ENCODE assay signal across 17 cellular contexts in genomic region chr2:43270461-43270860, GRCh38. TPM values are rescaled to one million over a fixed set of nuclear protein-coding genes. Genes with fewer than 3 reads are reported as not detected.
DNase-seq lines count a peak whose midpoint lies in the region; ATAC-seq and TF ChIP-seq lines count a peak whose summit lies in the region.
"Had no signal": no experiment of that assay in that cellular context is flagged by ENCODE, and none has a peak within 500 bp of the region (broad histone marks: within the 10 kb centered on the region; RNA-seq: fewer than 3 reads in every experiment).

No MANE protein-coding gene starts in this region.

- H3K36me3 Mint-ChIP-seq in HFFc6 (ENCODE audit: low read depth): peaks cover 5% of the 10 kb centered on the region; the same call in 1 of the 2 replicates

- intact Hi-C loops in adrenal gland (cut with DNase I): no loop called here

- H3K36me3 ChIP-seq in adrenal gland (replicated peaks in 1 of 2) (no peaks in the 10 kb centered on the region), lung (ENCODE audit: control insufficient read depth in 2 of 2, insufficient read depth in 2 of 2, low read length in 2 of 2) (peaks cover 0 to 7% of the 10 kb centered on the region in 2 donors), SJCRH30 (no peaks in the 10 kb centered on the region)
- H3K36me3 ChIP-seq: BE2C had no signal

- H3K4me1 Mint-ChIP-seq in HFFc6 (ENCODE audit: low read depth): peaks cover 60% of the 10 kb centered on the region
- H3K4me1 Mint-ChIP-seq in stimulated activated naive CD8-positive, alpha-beta T cell treated with anti-CD3 and anti-CD28 coated beads, Interleukin-15, amount 100 ng/mL, for 72 hours: peaks cover 18% of the 10 kb centered on the region

- 78 to 100% (median 84%) methylated on average over 2 of the region's 2 CpGs for WGBS in adrenal gland, 4 donors
- 76 to 84% methylated on average over 2 of the region's 2 CpGs for WGBS in lung, 2 donors

- H3K4me3 ChIP-seq in adrenal gland (no peak overlapping the region), lung (no peak overlapping the region), SJCRH30 (no peak overlapping the region)
- H3K4me3 ChIP-seq: body of pancreas had no signal

- H3K27me3 ChIP-seq in adrenal gland: no peaks in the 10 kb centered on the region
- no peaks in the 10 kb centered on the region for H3K27me3 ChIP-seq in lung (ENCODE audit: control insufficient read depth, insufficient read depth)
- H3K27me3 ChIP-seq in SJCRH30: no peaks in the 10 kb centered on the region
- H3K27me3 ChIP-seq: BE2C, body of pancreas had no signal

- H3K27ac Mint-ChIP-seq in HFFc6: peak overlapping the region; percentile 96
- peak overlapping the region; percentile 4 to 42 for H3K27ac Mint-ChIP-seq in stimulated activated naive CD8-positive, alpha-beta T cell treated with anti-CD3 and anti-CD28 coated beads, Interleukin-15, amount 100 ng/mL, for 72 hours
- H3K27ac Mint-ChIP-seq: activated CD4-positive, alpha-beta T cell treated with anti-CD3 and anti-CD28 coated beads, Interleukin-2, amount 10 ng/mL, durations not matched to agents 7 days and 5 days had no signal

- DNase-seq in HFFc6 (no peak), adrenal gland (no peak), lung (ENCODE audit: low spot score) (no peak), pons (ENCODE audit: low spot score) (no peak), T-helper 1 cell (no peak), SJCRH30 (no peak)
- no peak for DNase-seq in stimulated activated naive CD8-positive, alpha-beta T cell treated with anti-CD3 and anti-CD28 coated beads, Interleukin-15, amount 100 ng/mL, for 72 hours
- DNase-seq: activated CD4-positive, alpha-beta T cell treated with anti-CD3 and anti-CD28 coated beads, Interleukin-2, amount 10 ng/mL, durations not matched to agents 7 days and 5 days; BE2C; DMS53; effector memory CD4-positive, alpha-beta T cell; islet precursor cell; NCI-H526 had no signal

- TF ChIP-seq CTCF in HFFc6 (IDR thresholded peaks at IDR 0.05) (no peak), adrenal gland (IDR thresholded peaks at IDR 0.05) (no peak), lung (IDR thresholded peaks at IDR 0.05; ENCODE audit: control extremely low read depth, extremely low read depth) (no peak)

- H3K9me3 ChIP-seq in adrenal gland (replicated peaks in 1 of 3) (no peaks in the 10 kb centered on the region), lung (ENCODE audit: control insufficient read depth in 2 of 2, insufficient read depth in 1 of 2, low read length in 1 of 2) (no peaks in the 10 kb centered on the region), SJCRH30 (replicated peaks) (no peaks in the 10 kb centered on the region)
- H3K9me3 ChIP-seq: BE2C, body of pancreas had no signal

- H3K4me3 Mint-ChIP-seq in HFFc6: no peak overlapping the region
- no peak overlapping the region for H3K4me3 Mint-ChIP-seq in stimulated activated naive CD8-positive, alpha-beta T cell treated with anti-CD3 and anti-CD28 coated beads, Interleukin-15, amount 100 ng/mL, for 72 hours
- H3K4me3 Mint-ChIP-seq: activated CD4-positive, alpha-beta T cell treated with anti-CD3 and anti-CD28 coated beads, Interleukin-2, amount 10 ng/mL, durations not matched to agents 7 days and 5 days; naive thymus-derived CD4-positive, alpha-beta T cell had no signal

- H3K27ac ChIP-seq in adrenal gland (peak overlapping the region in 3 of 5 donors; percentile 64 to 96 (median 90)), lung (ENCODE audit: low read depth in 1 of 2, low read length in 1 of 2) (peak overlapping the region; percentile 80 to 93), SJCRH30 (no peak overlapping the region)
- H3K27ac ChIP-seq: HL-60 had no signal

- peaks cover 21 to 51% of the 10 kb centered on the region in 2 donors for H3K4me1 ChIP-seq in adrenal gland (replicated peaks in 1 of 2)
- peaks cover 21 to 23% of the 10 kb centered on the region in 2 donors for H3K4me1 ChIP-seq in lung (ENCODE audit: control insufficient read depth in 2 of 2, insufficient read depth in 2 of 2, low read length in 2 of 2)
- H3K4me1 ChIP-seq in SJCRH30: peaks cover 21% of the 10 kb centered on the region
- H3K4me1 ChIP-seq: body of pancreas had no signal

- ATAC-seq in lung (ENCODE audit: insufficient read depth, low FRiP score) (no peak), GM21360 (IDR thresholded peaks at IDR 0.05; ENCODE audit: unreplicated experiment) (no peak)
- no peak for ATAC-seq in stimulated activated naive CD8-positive, alpha-beta T cell treated with anti-CD3 and anti-CD28 coated beads, Interleukin-15, amount 100 ng/mL, for 72 hours
- ATAC-seq: naive thymus-derived CD4-positive, alpha-beta T cell had no signal

- H3K27me3 Mint-ChIP-seq in HFFc6 (ENCODE audit: insufficient read depth): no peaks in the 10 kb centered on the region; the same call in none of the 2 replicates
- no peaks in the 10 kb centered on the region for H3K27me3 Mint-ChIP-seq in stimulated activated naive CD8-positive, alpha-beta T cell treated with anti-CD3 and anti-CD28 coated beads, Interleukin-15, amount 100 ng/mL, for 72 hours
- H3K27me3 Mint-ChIP-seq: activated CD4-positive, alpha-beta T cell treated with anti-CD3 and anti-CD28 coated beads, Interleukin-2, amount 10 ng/mL, durations not matched to agents 7 days and 5 days; naive thymus-derived CD4-positive, alpha-beta T cell had no signal

- no peak for TF ChIP-seq POLR2A in adrenal gland (IDR thresholded peaks at IDR 0.05)

- no peaks in the 10 kb centered on the region for H3K9me3 Mint-ChIP-seq in HFFc6
- no peaks in the 10 kb centered on the region for H3K9me3 Mint-ChIP-seq in stimulated activated naive CD8-positive, alpha-beta T cell treated with anti-CD3 and anti-CD28 coated beads, Interleukin-15, amount 100 ng/mL, for 72 hours
- H3K9me3 Mint-ChIP-seq: activated CD4-positive, alpha-beta T cell treated with anti-CD3 and anti-CD28 coated beads, Interleukin-2, amount 10 ng/mL, durations not matched to agents 7 days and 5 days had no signal

RNA-seq across cellular contexts. Expression of gene ZFP36L2, which starts 44.1 kb away (rescaled TPM):
- total RNA-seq in HFFc6 (2021; fragmentation: NEBNext Ultra II Directional; extraction: Animal tissue kit (Norgen Biotek cat#: 25700)): 10 to 100 TPM; 66.6 to 94.5 (median 81.5) TPM
- 100 to 1,000 TPM in 5 of 8 donors, 10 to 100 TPM in 3; 46.2 to 333 (median 111) TPM for total RNA-seq in adrenal gland
- 100 to 1,000 TPM in 2 of 3 donors, 10 to 100 TPM in 1; 29.2 to 159 (median 105) TPM for polyA plus RNA-seq in adrenal gland
- 100 to 1,000 TPM in 1 of 2 donors, 10 to 100 TPM in 1; 63.1 to 110 TPM for total RNA-seq in lung
- polyA plus RNA-seq in lung: 10 to 100 TPM; 38.3 to 70.1 TPM
- total RNA-seq in SJCRH30 (2014; rRNA removed; shearing (Covaris generic)): 5.1 and 5.6 TPM in 2 replicates
